In genomic region chr15:57571725-57572124, GRCh38 we compare ENCODE assay signal across 25 cellular contexts. TPM values are rescaled to one million over a fixed set of nuclear protein-coding genes. Genes with fewer than 3 reads are reported as not detected.
"Had no signal": no experiment of that assay in that cellular context is flagged by ENCODE, and none has a peak within 500 bp of the region (broad histone marks: within the 10 kb centered on the region; RNA-seq: fewer than 3 reads in every experiment).

No MANE protein-coding gene starts in this region.

- H3K4me1 Mint-ChIP-seq: activated CD4-positive, alpha-beta T cell treated with anti-CD3 and anti-CD28 coated beads, Interleukin-2, amount 10 ng/mL, durations not matched to agents 24 days and 14 days; activated CD8-positive, alpha-beta memory T cell treated with anti-CD3 and anti-CD28 coated beads, Interleukin-2, amount 10 ng/mL, durations not matched to agents 7 days and 5 days; activated naive CD4-positive, alpha-beta T cell treated with anti-CD3 and anti-CD28 coated beads, Interleukin-2, amount 50 U/mL, for 24 hours had no signal

- H3K9me3 Mint-ChIP-seq: activated B cell treated with CpG ODN at 0.5 μM for 24 hours; activated naive CD4-positive, alpha-beta T cell treated with anti-CD3 and anti-CD28 coated beads, Interleukin-2, amount 50 U/mL, for 24 hours; activated T-cell treated with anti-CD3 and anti-CD28 coated beads, Interleukin-2, amount 50 U/mL, for 24 hours; activated T-helper 1 cell treated with anti-CD3 and anti-CD28 coated beads, Interleukin-12 subunit alpha, Interleukin-12 subunit beta, Interleukin-2, Interleukin-4 antibody, amounts not matched to agents 30 ng/mL and 10 ng/mL and 1 ng/mL, durations not matched to agents 14 hours and 24 hours and 36 hours; T-cell had no signal

- H3K27ac Mint-ChIP-seq: activated B cell treated with CpG ODN at 0.5 μM for 24 hours; activated CD4-positive, alpha-beta T cell treated with anti-CD3 and anti-CD28 coated beads, Interleukin-2, amount 10 ng/mL, durations not matched to agents 24 days and 14 days; activated CD8-positive, alpha-beta memory T cell treated with anti-CD3 and anti-CD28 coated beads, Interleukin-2, amount 10 ng/mL, durations not matched to agents 7 days and 5 days; activated naive CD4-positive, alpha-beta T cell treated with anti-CD3 and anti-CD28 coated beads, Interleukin-2, amount 50 U/mL, for 24 hours; activated T-cell treated with anti-CD3 and anti-CD28 coated beads, Interleukin-2, amount 50 U/mL, for 24 hours; activated T-helper 1 cell treated with anti-CD3 and anti-CD28 coated beads, Interleukin-12 subunit alpha, Interleukin-12 subunit beta, Interleukin-2, Interleukin-4 antibody, amounts not matched to agents 30 ng/mL and 10 ng/mL and 1 ng/mL, durations not matched to agents 14 hours and 24 hours and 36 hours; T-cell had no signal

- DNase-seq: activated B cell treated with CpG ODN at 0.5 μM for 24 hours; activated CD4-positive, alpha-beta T cell treated with anti-CD3 and anti-CD28 coated beads for 1 hour; activated CD4-positive, alpha-beta T cell treated with anti-CD3 and anti-CD28 coated beads, Interleukin-2, amount 10 ng/mL, durations not matched to agents 24 days and 14 days; activated CD4-positive, alpha-beta T cell treated with anti-CD3 and anti-CD28 coated beads, Interleukin-2, amount 50 U/mL, for 48 hours; activated CD8-positive, alpha-beta memory T cell treated with anti-CD3 and anti-CD28 coated beads, Interleukin-2, amount 10 ng/mL, durations not matched to agents 7 days and 5 days; activated effector memory CD4-positive, alpha-beta T cell treated with Interleukin-2 at 50 U/mL for 16 hours; activated naive CD4-positive, alpha-beta T cell; activated T-cell treated with anti-CD3 and anti-CD28 coated beads, Interleukin-2, amount 50 U/mL, for 24 hours; aorta; central memory CD4-positive, alpha-beta T cell; Karpas-422; NCI-H1092 treated with DMSO at 0.1 percent for 48 hours; NCI-H1417 treated with DMSO at 0.1 percent for 48 hours; NCI-H1694 treated with DMSO at 0.1 percent for 48 hours; NCI-H2029 treated with DMSO at 0.1 percent for 48 hours; NCI-H510A treated with DMSO at 0.1 percent for 48 hours; NCI-H69; NK-92 treated with Interleukin-12 subunit alpha and Interleukin-12 subunit beta, amount 100 ng/mL, for 24 hours; OCI-M1; SIG-M5; T-cell; T-helper 2 cell; T1000 had no signal

- H3K36me3 Mint-ChIP-seq: activated CD8-positive, alpha-beta memory T cell treated with anti-CD3 and anti-CD28 coated beads, Interleukin-2, amount 10 ng/mL, durations not matched to agents 7 days and 5 days; activated naive CD4-positive, alpha-beta T cell treated with anti-CD3 and anti-CD28 coated beads, Interleukin-2, amount 50 U/mL, for 24 hours; T-cell had no signal

- H3K4me3 Mint-ChIP-seq: activated B cell treated with CpG ODN at 0.5 μM for 24 hours; activated CD4-positive, alpha-beta T cell treated with anti-CD3 and anti-CD28 coated beads, Interleukin-2, amount 10 ng/mL, durations not matched to agents 24 days and 14 days; activated CD8-positive, alpha-beta memory T cell treated with anti-CD3 and anti-CD28 coated beads, Interleukin-2, amount 10 ng/mL, durations not matched to agents 7 days and 5 days; activated naive CD4-positive, alpha-beta T cell treated with anti-CD3 and anti-CD28 coated beads, Interleukin-2, amount 50 U/mL, for 24 hours; activated T-cell treated with anti-CD3 and anti-CD28 coated beads, Interleukin-2, amount 50 U/mL, for 24 hours; activated T-helper 1 cell treated with anti-CD3 and anti-CD28 coated beads, Interleukin-12 subunit alpha, Interleukin-12 subunit beta, Interleukin-2, Interleukin-4 antibody, amounts not matched to agents 30 ng/mL and 10 ng/mL and 1 ng/mL, durations not matched to agents 14 hours and 24 hours and 36 hours; T-cell had no signal

- H3K27me3 Mint-ChIP-seq: activated B cell treated with CpG ODN at 0.5 μM for 24 hours; activated naive CD4-positive, alpha-beta T cell treated with anti-CD3 and anti-CD28 coated beads, Interleukin-2, amount 50 U/mL, for 24 hours had no signal

- ATAC-seq: activated CD8-positive, alpha-beta memory T cell treated with anti-CD3 and anti-CD28 coated beads, Interleukin-2, amount 10 ng/mL, durations not matched to agents 7 days and 5 days; T-cell had no signal

RNA-seq across cellular contexts. Expression of gene MYZAP, which starts 20.0 kb away (rescaled TPM):
- total RNA-seq: activated CD4-positive, alpha-beta T cell treated with anti-CD3 and anti-CD28 coated beads, Interleukin-2, amount 10 ng/mL, durations not matched to agents 24 days and 14 days; activated CD8-positive, alpha-beta memory T cell treated with anti-CD3 and anti-CD28 coated beads, Interleukin-2, amount 10 ng/mL, durations not matched to agents 7 days and 5 days; activated T-helper 1 cell treated with anti-CD3 and anti-CD28 coated beads, Interleukin-12 subunit alpha, Interleukin-12 subunit beta, Interleukin-2, Interleukin-4 antibody, amounts not matched to agents 30 ng/mL and 10 ng/mL and 1 ng/mL, durations not matched to agents 14 hours and 24 hours and 36 hours had no signal
